Comparison of ENCODE assay signal across 33 cellular contexts in genomic region chr7:45627691-45628456, GRCh38. TPM values are rescaled to one million over a fixed set of nuclear protein-coding genes. Genes with fewer than 3 reads are reported as not detected.
"Had no signal": no experiment of that assay in that cellular context is flagged by ENCODE, and none has a peak within 500 bp of the region (broad histone marks: within the 10 kb centered on the region; RNA-seq: fewer than 3 reads in every experiment).

No MANE protein-coding gene starts in this region.

- H3K27ac ChIP-seq: adrenal gland, body of pancreas, breast epithelium, Peyer's patch, VCaP had no signal

- ATAC-seq: activated CD8-positive, alpha-beta T cell treated with anti-CD3 and anti-CD28 coated beads for 36 hours; activated naive CD4-positive, alpha-beta T cell treated with anti-CD3 and anti-CD28 coated beads, Interleukin-2, amount 50 U/mL, for 72 hours; activated T-cell treated with anti-CD3 and anti-CD28 coated beads, Interleukin-2, amount 50 U/mL, for 4 hours; body of pancreas; PC-3 had no signal

- H3K27me3 ChIP-seq: adrenal gland, body of pancreas, breast epithelium, Peyer's patch had no signal

- H3K9me3 ChIP-seq: adrenal gland, body of pancreas, Peyer's patch had no signal

- H3K4me1 ChIP-seq: adrenal gland, body of pancreas, breast epithelium, Peyer's patch had no signal

- DNase-seq: activated B cell treated with CpG ODN at 0.5 μM for 24 hours; activated CD4-positive, alpha-beta T cell treated with anti-CD3 and anti-CD28 coated beads for 4 hours; activated CD4-positive, alpha-beta T cell treated with anti-CD3 and anti-CD28 coated beads, Interleukin-2, amount 50 U/mL, for 1 hour; activated CD4-positive, CD25-positive, alpha-beta regulatory T cell treated with anti-CD3 and anti-CD28 coated beads, Interleukin-2, amount 50 U/mL, for 72 hours; activated CD8-positive, alpha-beta T cell treated with anti-CD3 and anti-CD28 coated beads for 36 hours; activated gamma-delta T cell treated with Interleukin-2 at 50 U/mL for 16 hours; activated naive CD4-positive, alpha-beta T cell treated with anti-CD3 and anti-CD28 coated beads for 36 hours; activated T-cell treated with anti-CD3 and anti-CD28 coated beads for 4 hours; activated T-cell treated with anti-CD3 and anti-CD28 coated beads, Interleukin-2, amount 50 U/mL, for 4 hours; adrenal gland; body of pancreas; cerebellar nuclear complex; NCI-H1092 treated with DMSO at 0.1 percent for 48 hours; NCI-H1417; NCI-H146; NCI-H187; NCI-H2029 treated with DMSO at 0.1 percent for 48 hours; NCI-H2107; NCI-H2171; NCI-H510A; NCI-H526; NCI-H748 treated with DMSO at 0.1 percent for 48 hours; NK-92 treated with Interleukin-12 subunit alpha and Interleukin-12 subunit beta, amount 100 ng/mL, for 24 hours; PC-3; RPMI8226; SW 1271; T-helper 1 cell; T-helper 2 cell; T-helper 9 cell had no signal

- H3K4me3 ChIP-seq: adrenal gland, body of pancreas, breast epithelium, Peyer's patch had no signal

- H3K36me3 ChIP-seq: adrenal gland, breast epithelium, Peyer's patch had no signal

RNA-seq across cellular contexts. Expression of gene ADCY1, which starts 53.7 kb away (rescaled TPM):
- total RNA-seq: activated B cell treated with CpG ODN at 0.5 μM for 24 hours had no signal
